In genomic region chr12:50354908-50355307, GRCh38 we compare ENCODE assay signal across 21 cellular contexts. TPM values are rescaled to one million over a fixed set of nuclear protein-coding genes. Genes with fewer than 3 reads are reported as not detected.
DNase-seq lines count a peak whose midpoint lies in the region; ATAC-seq and TF ChIP-seq lines count a peak whose summit lies in the region.
"Had no signal": no experiment of that assay in that cellular context is flagged by ENCODE, and none has a peak within 500 bp of the region (broad histone marks: within the 10 kb centered on the region; RNA-seq: fewer than 3 reads in every experiment).

No MANE protein-coding gene starts in this region.

- POLR2A ChIA-PET in HCT116 (lab: Charles Lee): no interaction called here

- H2AFZ ChIP-seq in ACC112 (ENCODE audit: low read length, unreplicated experiment) (peak overlapping the region; percentile 97), HCT116 (ENCODE audit: low read depth, low read length, poor library complexity, severe bottlenecking) (no peak overlapping the region), GM23248 (no peak overlapping the region)

- 65 to 75% methylated on average over 2 of the region's 2 CpGs for WGBS in GM23248 (ENCODE audit: low coverage in 1 of 2, low lambda C conversion rate in 2 of 2, missing lambda C conversion rate in 2 of 2), 2 experiments

- H3K36me3 ChIP-seq in ACC112 (ENCODE audit: insufficient read depth, low read length) (no peaks in the 10 kb centered on the region), HCT116 (ENCODE audit: control insufficient read depth in 1 of 2, insufficient read depth in 2 of 2, low read length in 2 of 2) (no peaks in the 10 kb centered on the region), GM23248 (ENCODE audit: low read depth) (no peaks in the 10 kb centered on the region)
- H3K36me3 ChIP-seq: SJCRH30 had no signal

- H3K4me3 ChIP-seq in ACC112 (ENCODE audit: low read depth, low read length) (peak overlapping the region; percentile 67), HCT116 (replicated peaks in 1 of 2; ENCODE audit: low read depth in 1 of 2, low read length in 2 of 2) (no peak overlapping the region), GM23248 (no peak overlapping the region)
- H3K4me3 ChIP-seq: SJCRH30 had no signal

- TF ChIP-seq POLR2A in HCT116 (IDR thresholded peaks at IDR 0.05; ENCODE audit: borderline replicate concordance, extremely low read depth, insufficient read depth, insufficient read length) (no peak), GM18505 (IDR thresholded peaks at IDR 0.05; ENCODE audit: borderline replicate concordance, extremely low read depth, insufficient read depth, insufficient read length) (no peak)

- BruUV-seq in HCT116 (replicated peaks; lab: Mats Ljungman, UMichigan): no TSS peak

- no peak for TF ChIP-seq CTCF in HCT116 (IDR thresholded peaks at IDR 0.05 in 2 of 3, conservative IDR thresholded peaks at IDR 0.05 in 1 of 3; ENCODE audit: borderline replicate concordance in 1 of 3, insufficient read depth in 1 of 3, low read depth in 2 of 3, low read length in 2 of 3)

- intact Hi-C loops in HCT116 (cut with micrococcal nuclease): no loop called here

- peak overlapping the region; percentile 23; the same call in 1 of the 2 replicates for H3K27ac ChIP-seq in ACC112 (ENCODE audit: low read depth, low read length)
- H3K27ac ChIP-seq in HCT116 (ENCODE audit: low read depth, low read length): no peak overlapping the region
- H3K27ac ChIP-seq in GM23248: no peak overlapping the region
- H3K27ac ChIP-seq: SJCRH30 had no signal

- no peaks in the 10 kb centered on the region for H3K27me3 ChIP-seq in ACC112 (ENCODE audit: insufficient read depth, low read length)
- no peaks in the 10 kb centered on the region for H3K27me3 ChIP-seq in HCT116 (ENCODE audit: insufficient read depth, low read length)
- no peaks in the 10 kb centered on the region for H3K27me3 ChIP-seq in GM23248 (replicated peaks; ENCODE audit: insufficient read depth)
- H3K27me3 ChIP-seq: SJCRH30 had no signal

- TF ChIP-seq RAD21 in HCT116 (IDR thresholded peaks at IDR 0.05; ENCODE audit: low read depth): no peak

- DNase-seq in HCT116 (ENCODE audit: low read depth, low spot score) (no peak), RPMI7951 (ENCODE audit: low read depth) (peak; percentile 18), islet precursor cell (peak; percentile 9), GM23248 (no peak)
- DNase-seq: AML-193; Calu3; CD4-positive, alpha-beta T cell; DMS79; GF-D8; NCI-H1105 treated with DMSO at 0.1 percent for 48 hours; NCI-H187 treated with DMSO at 0.1 percent for 48 hours; NCI-H2171 treated with DMSO at 0.1 percent for 48 hours; NCI-H510A; RPMI8226; SJCRH30; T-cell had no signal

- RAD21 ChIA-PET in HCT116 (lab: Charles Lee; ENCODE audit: low non-redundant PET in 1 of 2, low total read pairs in 2 of 2, uncharacterized antibody in 2 of 2, unreplicated experiment in 2 of 2): no interaction called here

- H4K20me1 ChIP-seq in HCT116 (ENCODE audit: insufficient read depth) (no peaks in the 10 kb centered on the region), GM23248 (ENCODE audit: insufficient read depth) (no peaks in the 10 kb centered on the region)

- in situ Hi-C loops in GM23248 (cut with MboI): no loop called here

- H3K9me2 ChIP-seq in HCT116 (ENCODE audit: insufficient read depth) (no peaks in the 10 kb centered on the region), GM23248 (ENCODE audit: insufficient read depth) (no peaks in the 10 kb centered on the region)

- H3K4me2 ChIP-seq in HCT116 (ENCODE audit: low read length): peak overlapping the region; percentile 40
- no peak overlapping the region for H3K4me2 ChIP-seq in GM23248 (ENCODE audit: unreplicated experiment)

- H3K4me1 ChIP-seq in ACC112 (ENCODE audit: control insufficient read depth, insufficient read depth, low read length, unreplicated experiment) (peaks cover 24% of the 10 kb centered on the region), HCT116 (ENCODE audit: control insufficient read depth in 1 of 2, insufficient read depth in 2 of 2, low read length in 2 of 2) (peaks cover 11 to 22% of the 10 kb centered on the region in 2 experiments), GM23248 (ENCODE audit: insufficient read depth) (peaks cover 5% of the 10 kb centered on the region; the same call in 1 of the 2 replicates)

- ATAC-seq in HCT116 (no peak), GM18519 (IDR thresholded peaks at IDR 0.05; ENCODE audit: low FRiP score, unreplicated experiment) (no peak), GM18505 (IDR thresholded peaks at IDR 0.05; ENCODE audit: unreplicated experiment) (no peak), GM18867 (IDR thresholded peaks at IDR 0.05; ENCODE audit: unreplicated experiment) (no peak)
- ATAC-seq: T-cell had no signal

- no peaks in the 10 kb centered on the region for H3K79me2 ChIP-seq in ACC112 (ENCODE audit: control insufficient read depth, insufficient read depth, low read length, unreplicated experiment)
- H3K79me2 ChIP-seq in HCT116 (ENCODE audit: insufficient read depth, low read length): no peaks in the 10 kb centered on the region
- H3K79me2 ChIP-seq in GM23248 (ENCODE audit: insufficient read depth): no peaks in the 10 kb centered on the region

- H3K9ac ChIP-seq in HCT116 (ENCODE audit: low read length): no peak overlapping the region
- H3K9ac ChIP-seq in GM23248: no peak overlapping the region

- H3F3A ChIP-seq in GM23248 (ENCODE audit: insufficient read depth): 0 out of 2 replicates have a peak, but pooled peaks cover 3% of the 10 kb centered on the region

- CTCF ChIA-PET in HCT116 (lab: Charles Lee): no interaction called here

- H3K9me3 ChIP-seq in HCT116 (ENCODE audit: control insufficient read depth in 1 of 2, insufficient read depth in 1 of 2, low read depth in 1 of 2, low read length in 2 of 2) (no peaks in the 10 kb centered on the region), GM23248 (ENCODE audit: low read depth) (no peaks in the 10 kb centered on the region)
- H3K9me3 ChIP-seq: SJCRH30 had no signal

TF ChIP-seq in HCT116, 20 proteins besides CTCF, POLR2A, EP300 and RAD21:
- TF ChIP-seq ZFX (IDR thresholded peaks at IDR 0.05) (no peak), JUND (IDR thresholded peaks at IDR 0.05) (no peak), FOSL1 (IDR thresholded peaks at IDR 0.05; ENCODE audit: low read depth) (no peak)

RNA-seq across cellular contexts. Expression of gene FAM186A, which starts 41.5 kb away (rescaled TPM):
- total RNA-seq in HCT116 (2021; ENCODE audit: unreplicated experiment): not detected
- polyA plus RNA-seq in HCT116 (2012): 0.01 and 0.05 TPM in 2 replicates
- not detected in 2 replicates for total RNA-seq in RPMI7951 (2014; rRNA removed; shearing (Covaris generic))
- not detected in 2 replicates for total RNA-seq in GM23248 (2014; rRNA removed; shearing (Covaris generic))
- not detected in 2 replicates for polyA plus RNA-seq in GM23248 (2016; fragmentation: Nextera tagmentation; extraction: Ambion mirVana)
- total RNA-seq: A673; Calu3; CD4-positive, alpha-beta T cell; T-cell had no signal

RNA-seq across cellular contexts. Expression of gene LARP4, which starts 45.8 kb away (rescaled TPM):
- total RNA-seq in HCT116 (2021; ENCODE audit: unreplicated experiment): 76.3 TPM
- polyA plus RNA-seq in HCT116 (2012): 9.7 and 15.2 TPM in 2 replicates
- 14.3 and 17.3 TPM in 2 replicates for total RNA-seq in RPMI7951 (2014; rRNA removed; shearing (Covaris generic))
- total RNA-seq in GM23248 (2014; rRNA removed; shearing (Covaris generic)): 17.4 and 27.1 TPM in 2 replicates
- 30.9 and 34.6 TPM in 2 replicates for polyA plus RNA-seq in GM23248 (2016; fragmentation: Nextera tagmentation; extraction: Ambion mirVana)

Comparison
In these comparisons a context has a peak if more than half of its experiments do, and no peak if none do; other contexts are left out.
1. DNase-seq: peak in RPMI7951 (single experiment) and islet precursor cell (single experiment); none in HCT116 (single experiment) and GM23248 (single experiment).